Comparison of ENCODE assay signal across 19 cellular contexts in the genomic region with DNA sequence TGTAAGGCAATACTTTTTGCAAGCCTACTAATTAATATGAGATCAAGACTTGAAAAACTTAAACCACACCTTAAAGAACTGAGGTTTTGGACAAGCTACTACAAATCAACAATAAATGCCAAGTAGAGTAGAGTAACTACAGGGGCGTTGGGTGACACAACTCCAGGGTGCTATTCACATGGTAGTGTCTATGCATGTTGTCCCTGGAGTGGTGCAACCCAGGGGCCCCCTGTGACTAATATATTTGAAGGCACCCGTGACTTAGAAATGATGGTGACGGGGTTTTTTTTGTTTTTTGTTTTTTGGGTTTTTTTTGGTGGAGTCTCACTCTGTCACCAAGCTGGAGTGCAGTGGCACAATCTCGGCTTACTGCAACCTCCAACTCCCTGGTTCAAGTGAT.
A peak's percentile ranks its signal among the peaks of the same experiment; 100 is the strongest.
DNase-seq lines count a peak whose midpoint lies in the region; ATAC-seq and TF ChIP-seq lines count a peak whose summit lies in the region.
"Had no signal": no experiment of that assay in that cellular context is flagged by ENCODE, and none has a peak within 500 bp of the region (broad histone marks: within the 10 kb centered on the region; RNA-seq: fewer than 3 reads in every experiment).

No MANE protein-coding gene starts in this region.

- H3K27me3 ChIP-seq in rectal smooth muscle tissue (ENCODE audit: control insufficient read depth, insufficient read depth, low read length) (no peaks in the 10 kb centered on the region), suprapubic skin (no peaks in the 10 kb centered on the region)
- H3K27me3 ChIP-seq: BLaER1 treated with 17β-estradiol and CSF1 and Interleukin-3, amounts not matched to agents 10 nM and 100 nM had no signal

- no peak overlapping the region for H3K4me3 ChIP-seq in rectal smooth muscle tissue (ENCODE audit: low read length)
- H3K4me3 ChIP-seq in suprapubic skin, result no peak overlapping the region
- H3K4me3 ChIP-seq: BLaER1 treated with 17β-estradiol and CSF1 and Interleukin-3, amounts not matched to agents 10 nM and 100 nM; GM12878 had no signal

- no peaks in the 10 kb centered on the region for H3K9me3 ChIP-seq in suprapubic skin

- H3K4me1 Mint-ChIP-seq in CD14-positive monocyte, result peaks cover 34% of the 10 kb centered on the region

- H3K9ac ChIP-seq in rectal smooth muscle tissue (ENCODE audit: low read length), result no peak overlapping the region
- H3K9ac ChIP-seq: BLaER1 treated with 17β-estradiol and CSF1 and Interleukin-3, amounts not matched to agents 10 nM and 100 nM had no signal

- peak overlapping the region in 1 of 7 donors; percentile 23 for H3K27ac Mint-ChIP-seq in CD14-positive monocyte
- H3K27ac Mint-ChIP-seq: B cell; CD4-positive, CD25-positive, alpha-beta regulatory T cell; CD8-positive, alpha-beta memory T cell; H9 had no signal

- no peak overlapping the region for H3K4me3 Mint-ChIP-seq in CD14-positive monocyte
- H3K4me3 Mint-ChIP-seq: B cell; CD4-positive, CD25-positive, alpha-beta regulatory T cell; H9 had no signal

- peaks cover 13 to 20% (median 18%) of the 10 kb centered on the region in 7 donors for H3K9me3 Mint-ChIP-seq in CD14-positive monocyte

- peak; percentile 13 to 16 for DNase-seq in activated T-cell treated with anti-CD3 and anti-CD28 coated beads, Interleukin-2, amount 50 U/mL, for 48 hours
- DNase-seq in activated T-cell treated with anti-CD3 and anti-CD28 coated beads, Interleukin-2, amount 50 U/mL, for 1 hour, result no peak
- DNase-seq in CD14-positive monocyte (ENCODE audit: low spot score), result peak; percentile 54
- DNase-seq in suprapubic skin (ENCODE audit: low spot score in 2 of 2), result no peak
- DNase-seq in activated CD4-positive, alpha-beta T cell treated with anti-CD3 and anti-CD28 coated beads, Interleukin-2, amount 50 U/mL, for 1 hour, result no peak
- DNase-seq: CD4-positive, CD25-positive, alpha-beta regulatory T cell; CD8-positive, alpha-beta memory T cell; COR-L47; DMS 273 treated with DMSO at 0.1 percent for 48 hours; DMS53; DND-41; EL; H9 had no signal

- no peaks in the 10 kb centered on the region for H3K27me3 Mint-ChIP-seq in CD14-positive monocyte (ENCODE audit: low read depth in 3 of 3)
- H3K27me3 Mint-ChIP-seq: B cell; CD4-positive, CD25-positive, alpha-beta regulatory T cell; CD8-positive, alpha-beta memory T cell had no signal

- no peak for ATAC-seq in GM21529 (IDR thresholded peaks at IDR 0.05; ENCODE audit: unreplicated experiment)
- ATAC-seq: GM12878, HepG2 had no signal

- no peak for TF ChIP-seq EP300 in suprapubic skin (IDR thresholded peaks at IDR 0.05)

- H3K27ac ChIP-seq in rectal smooth muscle tissue (ENCODE audit: low read depth, low read length), result peak overlapping the region; percentile 46
- no peak overlapping the region for H3K27ac ChIP-seq in suprapubic skin
- H3K27ac ChIP-seq: BLaER1 treated with 17β-estradiol and CSF1 and Interleukin-3, amounts not matched to agents 10 nM and 100 nM had no signal

- 74% methylated on average over 4 of the region's 4 CpGs for WGBS in suprapubic skin

- peaks cover 1 to 10% of the 10 kb centered on the region in 2 donors for H3K36me3 Mint-ChIP-seq in CD14-positive monocyte

- TF ChIP-seq CTCF in CD14-positive monocyte (IDR thresholded peaks at IDR 0.05) (no peak), suprapubic skin (IDR thresholded peaks at IDR 0.05) (no peak)

- H3K36me3 ChIP-seq in rectal smooth muscle tissue (ENCODE audit: control insufficient read depth, insufficient read depth, low read length) (no peaks in the 10 kb centered on the region), suprapubic skin (no peaks in the 10 kb centered on the region)

- TF ChIP-seq POLR2A in suprapubic skin (IDR thresholded peaks at IDR 0.05), result no peak

- H3K4me1 ChIP-seq in rectal smooth muscle tissue (ENCODE audit: control insufficient read depth, insufficient read depth, low read length) (peaks cover 26% of the 10 kb centered on the region), suprapubic skin (peaks cover 9% of the 10 kb centered on the region)

- intact Hi-C loops in CD14-positive monocyte (cut with micrococcal nuclease), result no loop called here

Comparison
In these comparisons a context has a peak if more than half of its experiments do, and no peak if none do; other contexts are left out.
1. DNase-seq: peak in activated T-cell treated with anti-CD3 and anti-CD28 coated beads, Interleukin-2, amount 50 U/mL, for 48 hours (2 of 2) and CD14-positive monocyte (single experiment); none in activated T-cell treated with anti-CD3 and anti-CD28 coated beads, Interleukin-2, amount 50 U/mL, for 1 hour (single experiment), suprapubic skin (0 of 2) and activated CD4-positive, alpha-beta T cell treated with anti-CD3 and anti-CD28 coated beads, Interleukin-2, amount 50 U/mL, for 1 hour (single experiment).